8 cellular contexts compared by ENCODE assay signal in the genomic region with DNA sequence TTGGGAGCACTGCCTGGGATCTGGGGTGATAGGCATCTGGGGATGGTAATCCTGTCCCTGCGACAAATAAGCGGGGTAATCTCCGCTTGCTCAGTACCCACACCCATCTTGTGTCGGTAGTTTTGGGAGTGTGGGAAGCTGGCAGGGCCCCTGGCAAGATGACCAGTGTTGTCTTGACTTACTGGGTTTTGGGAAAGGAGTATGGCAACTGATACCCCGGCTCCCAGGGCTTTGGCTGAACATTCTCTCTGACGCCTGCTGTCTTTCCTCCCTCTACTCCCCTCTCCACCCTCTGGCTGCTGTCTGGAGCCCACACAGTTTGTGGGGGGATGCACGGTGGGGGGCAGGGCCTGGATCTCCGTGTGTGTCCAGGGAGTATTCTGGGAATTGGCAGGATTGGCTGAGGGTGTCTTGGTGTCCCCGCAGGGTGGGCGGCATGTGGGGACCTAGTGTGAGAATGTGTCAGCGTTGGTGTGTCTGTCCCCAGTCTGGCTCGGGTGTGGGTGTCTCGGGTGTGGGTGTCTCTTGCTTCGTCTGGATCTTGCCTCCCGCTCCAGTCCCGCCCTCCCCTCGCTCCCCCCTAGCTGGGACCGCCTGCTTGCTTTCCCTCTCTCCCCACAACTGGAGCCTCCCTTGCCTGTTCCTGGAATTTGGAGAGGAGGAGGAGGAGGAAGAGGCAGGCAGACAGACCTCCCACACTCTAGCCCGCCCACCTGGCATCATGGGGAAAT. TPM values are rescaled to one million over a fixed set of nuclear protein-coding genes. Genes with fewer than 3 reads are reported as not detected.
DNase-seq lines count a peak whose midpoint lies in the region; ATAC-seq and TF ChIP-seq lines count a peak whose summit lies in the region.

No MANE protein-coding gene starts in this region.

- no peaks in the 10 kb centered on the region for H3F3A ChIP-seq in DOHH2 (ENCODE audit: control insufficient read depth, insufficient read depth)

- ATAC-seq in omental fat pad (ENCODE audit: low FRiP score) (no peak), HG02610 (IDR thresholded peaks at IDR 0.05; ENCODE audit: unreplicated experiment) (no peak)

- H4K20me1 ChIP-seq in DOHH2 (ENCODE audit: control insufficient read depth, insufficient read depth, low read depth, low read length): peaks cover 14% of the 10 kb centered on the region

- peak overlapping the region; percentile 94 for H3K4me3 ChIP-seq in DOHH2 (ENCODE audit: low read length)
- H3K4me3 ChIP-seq in SJSA1: peak overlapping the region; percentile 95

- peak; percentile 94 to 98 for DNase-seq in SJSA1 (ENCODE audit: low read depth in 1 of 2, low spot score in 2 of 2)
- peak; percentile 29 for DNase-seq in effector CD8-positive, alpha-beta T cell (lab: John Stamatoyannopoulos, UW)
- DNase-seq in omental fat pad (ENCODE audit: low spot score): peak; percentile 23
- no peak for DNase-seq in NCI-H2196 treated with DMSO at 0.1 percent for 48 hours (lab: John Stamatoyannopoulos, UW; ENCODE audit: unreplicated experiment)
- no peak for DNase-seq in GDM1 (lab: John Stamatoyannopoulos, UW)
- no peak for DNase-seq in NCI-H1930 (lab: John Stamatoyannopoulos, UW)

- H3K27ac ChIP-seq in DOHH2 (ENCODE audit: low read depth, low read length) (peak overlapping the region; percentile 83), SJSA1 (peak overlapping the region; percentile 98)

- peak overlapping the region; percentile 80 for H3K4me2 ChIP-seq in DOHH2 (ENCODE audit: low read length)

- no peaks in the 10 kb centered on the region for H3K9me2 ChIP-seq in DOHH2 (replicated peaks; ENCODE audit: control insufficient read depth, low read length)

- TF ChIP-seq CTCF in DOHH2 (IDR thresholded peaks at IDR 0.05; ENCODE audit: low read depth, low read length, poor library complexity, severe bottlenecking) (no peak), omental fat pad (IDR thresholded peaks at IDR 0.05) (no peak)

- H3K9me3 ChIP-seq in DOHH2 (ENCODE audit: control insufficient read depth, insufficient read depth, low read length): no peaks in the 10 kb centered on the region
- peaks cover 2% of the 10 kb centered on the region; the same call in 1 of the 2 replicates for H3K9me3 ChIP-seq in SJSA1 (replicated peaks)

- no peaks in the 10 kb centered on the region for H3K36me3 ChIP-seq in DOHH2 (ENCODE audit: control insufficient read depth, low read length)
- peaks cover 36% of the 10 kb centered on the region for H3K36me3 ChIP-seq in SJSA1

- H3K27me3 ChIP-seq in DOHH2 (ENCODE audit: control insufficient read depth, low read length) (no peaks in the 10 kb centered on the region), SJSA1 (replicated peaks) (no peaks in the 10 kb centered on the region)

- peaks cover 72% of the 10 kb centered on the region for H3K79me2 ChIP-seq in DOHH2 (ENCODE audit: control insufficient read depth, low read length)

- H3K4me1 ChIP-seq in DOHH2 (ENCODE audit: control insufficient read depth, low read length) (peaks cover 90% of the 10 kb centered on the region), SJSA1 (replicated peaks) (peaks cover 80% of the 10 kb centered on the region)

RNA-seq across cellular contexts. Expression of a gene that starts 12.0 kb away (rescaled TPM):
- 30.7 and 38.5 TPM in 2 replicates for total RNA-seq in SJSA1 (2014; rRNA removed; shearing (Covaris generic))
- total RNA-seq in omental fat pad: 10 to 100 TPM; 26.7 to 61.5 (median 35.9) TPM

RNA-seq across cellular contexts. Expression of a gene that starts 33.3 kb away (rescaled TPM):
- total RNA-seq in SJSA1 (2014; rRNA removed; shearing (Covaris generic)): 95.8 and 97.8 TPM in 2 replicates
- total RNA-seq in omental fat pad: 1 to 10 TPM in 2 of 4 donors, under 1 TPM in 2; 0.56 to 4.3 (median 1.7) TPM

RNA-seq across cellular contexts. Expression of a gene that starts 43.6 kb away (rescaled TPM):
- not detected in 2 replicates for total RNA-seq in SJSA1 (2014; rRNA removed; shearing (Covaris generic))
- 1 to 10 TPM in 1 of 4 donors, under 1 TPM in 1, not detected in 2; 0.60 to 2.0 TPM for total RNA-seq in omental fat pad

Comparison
In these comparisons a context has a peak if more than half of its experiments do, and no peak if none do; other contexts are left out.
1. DNase-seq: peak in SJSA1 (2 of 2), effector CD8-positive, alpha-beta T cell (single experiment) and omental fat pad (single experiment); none in NCI-H2196 treated with DMSO at 0.1 percent for 48 hours (single experiment), GDM1 (single experiment) and NCI-H1930 (0 of 2).
2. RNA of a gene that starts 33.3 kb away (total RNA-seq): 95.8 to 97.8 TPM in SJSA1; 0.56 to 4.3 TPM in omental fat pad; every median in the first group is over 10 times any median in the second.